In the genomic region with DNA sequence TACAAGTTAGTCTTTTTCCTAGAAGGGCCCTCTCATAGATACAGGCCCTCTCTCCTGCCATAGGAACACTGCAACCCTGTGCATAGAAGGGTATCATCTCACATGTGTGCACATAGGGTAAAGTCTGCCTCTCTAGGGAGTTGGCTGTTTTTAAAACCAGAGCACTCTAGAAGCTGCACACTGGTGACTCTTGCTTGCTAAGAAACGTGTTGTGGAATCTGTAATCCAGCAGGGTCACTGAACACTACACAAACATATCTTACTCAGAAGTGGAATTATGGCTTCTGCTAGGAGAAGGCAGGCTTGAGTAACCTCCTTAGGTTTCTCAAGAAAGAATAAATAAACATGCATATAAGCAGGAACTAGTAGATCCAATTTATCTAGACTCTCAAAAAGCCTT, we compare ENCODE assay signal across 10 cellular contexts. TPM values are rescaled to one million over a fixed set of nuclear protein-coding genes. Genes with fewer than 3 reads are reported as not detected.
"Had no signal": no experiment of that assay in that cellular context is flagged by ENCODE, and none has a peak within 500 bp of the region (broad histone marks: within the 10 kb centered on the region; RNA-seq: fewer than 3 reads in every experiment).

No MANE protein-coding gene starts in this region.

RNA-seq across cellular contexts. Expression of a gene that starts 45.9 kb away (rescaled TPM):
- total RNA-seq: activated CD4-positive, alpha-beta T cell treated with anti-CD3 and anti-CD28 coated beads, Interleukin-2, amount 10 ng/mL, durations not matched to agents 24 days and 14 days; activated CD8-positive, alpha-beta memory T cell treated with anti-CD3 and anti-CD28 coated beads for 36 hours; activated CD8-positive, alpha-beta T cell treated with anti-CD3 and anti-CD28 coated beads for 36 hours; activated naive CD4-positive, alpha-beta T cell treated with anti-CD3 and anti-CD28 coated beads for 36 hours; activated naive CD4-positive, alpha-beta T cell treated with anti-CD3 and anti-CD28 coated beads, Interleukin-2, amount 50 U/mL, for 72 hours; LHCN-M2; PC-9; Right ventricle myocardium inferior; SK-MEL-5; T-helper 2 cell treated with Interferon-gamma antibody and Interleukin-4, amounts not matched to agents 100 ng/mL and 5 ng/mL, for 36 hours had no signal
